Comparison of ENCODE assay signal across 13 cellular contexts in genomic region chr17:2949469-2950044, GRCh38.
A peak's percentile ranks its signal among the peaks of the same experiment; 100 is the strongest.
DNase-seq lines count a peak whose midpoint lies in the region; ATAC-seq and TF ChIP-seq lines count a peak whose summit lies in the region.
"Had no signal": no experiment of that assay in that cellular context is flagged by ENCODE, and none has a peak within 500 bp of the region (broad histone marks: within the 10 kb centered on the region; RNA-seq: fewer than 3 reads in every experiment).

No MANE protein-coding gene starts in this region.

- no peak overlapping the region for H3K4me3 ChIP-seq in mammary epithelial cell (replicated peaks in 1 of 3; ENCODE audit: insufficient read depth in 1 of 3, low read depth in 2 of 3, low read length in 3 of 3)
- H3K4me3 ChIP-seq in right cardiac atrium (ENCODE audit: low read length), result no peak overlapping the region
- H3K4me3 ChIP-seq in transverse colon, result no peak overlapping the region
- H3K4me3 ChIP-seq: skin epidermis had no signal

- no peak for TF ChIP-seq CTCF in mammary epithelial cell (conservative IDR thresholded peaks at IDR 0.05 in 1 of 2, IDR thresholded peaks at IDR 0.05 in 1 of 2; ENCODE audit: extremely low read depth in 1 of 2, insufficient read depth in 1 of 2, low read depth in 1 of 2, low read length in 2 of 2)
- TF ChIP-seq CTCF in transverse colon (IDR thresholded peaks at IDR 0.05), result no peak
- no peak for TF ChIP-seq CTCF in GM20000 (IDR thresholded peaks at IDR 0.05; ENCODE audit: extremely low read depth, missing control alignments)

- 18% methylated on average over 7 of the region's 7 CpGs for WGBS in mammary epithelial cell (ENCODE audit: low coverage, missing lambda C conversion rate)
- 65% methylated on average over 7 of the region's 7 CpGs for WGBS in right cardiac atrium
- WGBS in transverse colon (ENCODE audit: low coverage in 1 of 2), 2 donors, result 40 to 62% methylated on average over 1 to 7 of the region's 7 CpGs

- CTCF ChIA-PET in mammary epithelial cell (lab: Charles Lee; ENCODE audit: low non-redundant PET), result no interaction called here

- no peak for TF ChIP-seq EP300 in transverse colon (IDR thresholded peaks at IDR 0.05; ENCODE audit: low read depth)

- no TSS peak for BruUV-seq in mammary epithelial cell (replicated peaks; lab: Mats Ljungman, UMichigan)

- H3K27me3 ChIP-seq in mammary epithelial cell (ENCODE audit: insufficient read depth, low read length) (no peaks in the 10 kb centered on the region), right cardiac atrium (ENCODE audit: control insufficient read depth, insufficient read depth) (no peaks in the 10 kb centered on the region), transverse colon (no peaks in the 10 kb centered on the region)

- TF ChIP-seq POLR2A in transverse colon (IDR thresholded peaks at IDR 0.05), result no peak

- no peaks in the 10 kb centered on the region for H4K20me1 ChIP-seq in mammary epithelial cell (ENCODE audit: insufficient read depth, low read length)

- intact Hi-C loops in mammary epithelial cell (cut with micrococcal nuclease) (no loop called here), right cardiac atrium (cut with DNase I) (no loop called here), transverse colon (cut with DNase I; ENCODE audit: low total_unique reads) (no loop called here)

- in situ Hi-C loops in mammary epithelial cell (cut with MboI; ENCODE audit: low sequenced_read_pairs in 2 of 2), result no loop called here
- in situ Hi-C loops in transverse colon (cut with MboI; ENCODE audit: low pct_ligation_motif_present in 1 of 4, low pct_unique_long_range_greater_than_20kb in 1 of 4, low sequenced_read_pairs in 3 of 4), result no loop called here

- H3K9ac ChIP-seq in mammary epithelial cell (ENCODE audit: insufficient read depth, low read length), result no peak overlapping the region

- H3K36me3 ChIP-seq in mammary epithelial cell (ENCODE audit: insufficient read depth, low read length) (no peaks in the 10 kb centered on the region), transverse colon (no peaks in the 10 kb centered on the region)

- H3K27ac ChIP-seq in mammary epithelial cell (ENCODE audit: insufficient read depth, low read depth, low read length), result peak overlapping the region; percentile 7
- no peak overlapping the region for H3K27ac ChIP-seq in right cardiac atrium (ENCODE audit: low read length)
- peak overlapping the region in 1 of 4 donors; percentile 30 for H3K27ac ChIP-seq in transverse colon
- H3K27ac ChIP-seq: skin epidermis, WERI-Rb-1 had no signal

- peaks cover 8% of the 10 kb centered on the region for H3K79me2 ChIP-seq in mammary epithelial cell (ENCODE audit: insufficient read depth, low read length)

- H3K9me3 ChIP-seq in mammary epithelial cell (replicated peaks; ENCODE audit: insufficient read depth, low read length) (no peaks in the 10 kb centered on the region), right cardiac atrium (ENCODE audit: control insufficient read depth, low read length) (no peaks in the 10 kb centered on the region), transverse colon (no peaks in the 10 kb centered on the region)

- H2AFZ ChIP-seq in mammary epithelial cell (ENCODE audit: low read depth, low read length), result no peak overlapping the region

- no peak overlapping the region for H3K4me2 ChIP-seq in mammary epithelial cell (ENCODE audit: insufficient read depth, low read depth, low read length)

- ATAC-seq in right cardiac atrium, result peak; percentile 75 to 89
- no peak for ATAC-seq in GM18861 (IDR thresholded peaks at IDR 0.05; ENCODE audit: unreplicated experiment)
- ATAC-seq: activated T-cell treated with anti-CD3 and anti-CD28 coated beads, Interleukin-2, amount 50 U/mL, for 72 hours had no signal

- dilution Hi-C loops in mammary epithelial cell (cut with HindIII; ENCODE audit: low sequenced_read_pairs), result no loop called here

- peak; percentile 70 for DNase-seq in LHCN-M2 (ENCODE audit: low read depth)
- DNase-seq in mammary epithelial cell, result peak; percentile 73
- DNase-seq in right cardiac atrium, result peak in 2 of 3 donors; percentile 70 to 76
- DNase-seq in transverse colon, result peak; percentile 78
- no peak for DNase-seq in amniotic stem cell (lab: John Stamatoyannopoulos, UW)
- DNase-seq in NCI-H524 treated with DMSO at 0.1 percent for 48 hours (lab: John Stamatoyannopoulos, UW), result no peak
- DNase-seq in GM20000 (ENCODE audit: low spot score), result no peak
- DNase-seq: activated T-cell treated with anti-CD3 and anti-CD28 coated beads, Interleukin-2, amount 50 U/mL, for 72 hours; hippocampal formation; NCI-H187 treated with DMSO at 0.1 percent for 48 hours; WERI-Rb-1 had no signal

- H3K4me1 ChIP-seq in mammary epithelial cell (ENCODE audit: insufficient read depth, low read length) (peaks cover 12% of the 10 kb centered on the region), right cardiac atrium (ENCODE audit: control insufficient read depth, insufficient read depth, low read length) (peaks cover 3% of the 10 kb centered on the region), transverse colon (peaks cover 0 to 7% (median 1%) of the 10 kb centered on the region in 4 donors)

Comparison
In these comparisons a context has a peak if more than half of its experiments do, and no peak if none do; other contexts are left out.
1. DNase-seq: peak in LHCN-M2 (single experiment), mammary epithelial cell (single experiment), right cardiac atrium (2 of 3) and transverse colon (single experiment); none in amniotic stem cell (single experiment), NCI-H524 treated with DMSO at 0.1 percent for 48 hours (single experiment) and GM20000 (single experiment).